In the genomic region with DNA sequence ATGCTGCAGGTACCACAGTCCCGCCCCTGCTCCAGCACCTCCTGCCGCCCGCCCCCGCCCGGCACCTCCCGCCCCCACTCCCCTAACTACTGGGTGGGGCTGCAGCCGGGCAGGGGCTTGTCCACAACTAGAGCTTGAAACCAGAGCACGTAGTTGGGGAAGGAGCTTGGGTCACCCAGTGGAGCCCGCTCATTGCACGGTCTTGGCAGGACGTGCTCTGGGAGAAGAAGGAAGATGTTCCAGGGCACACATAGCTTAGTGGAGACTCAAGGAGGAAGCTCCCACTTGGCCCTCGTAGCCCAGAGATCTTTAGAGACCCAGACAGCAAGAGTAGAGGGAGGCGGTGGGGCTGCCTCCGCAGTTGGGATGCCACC, we compare ENCODE assay signal across 13 cellular contexts. TPM values are rescaled to one million over a fixed set of nuclear protein-coding genes. Genes with fewer than 3 reads are reported as not detected.
A peak's percentile ranks its signal among the peaks of the same experiment; 100 is the strongest.
DNase-seq lines count a peak whose midpoint lies in the region; ATAC-seq and TF ChIP-seq lines count a peak whose summit lies in the region.
"Had no signal": no experiment of that assay in that cellular context is flagged by ENCODE, and none has a peak within 500 bp of the region (broad histone marks: within the 10 kb centered on the region; RNA-seq: fewer than 3 reads in every experiment).

No MANE protein-coding gene starts in this region.

- H3K9me2 ChIP-seq in PC-3 (replicated peaks; ENCODE audit: low read length) = no peaks in the 10 kb centered on the region

- H2AFZ ChIP-seq in PC-3 (ENCODE audit: low read length) (peak overlapping the region; percentile 88), fibroblast of lung (ENCODE audit: low read length) (no peak overlapping the region), neuronal stem cell (ENCODE audit: low read length) (peak overlapping the region; percentile 87)

- no peaks in the 10 kb centered on the region for H3K79me1 ChIP-seq in neuronal stem cell (ENCODE audit: low read depth, low read length)

- H3K9ac ChIP-seq in PC-3 (ENCODE audit: low read length) = no peak overlapping the region
- H3K9ac ChIP-seq in fibroblast of lung (ENCODE audit: insufficient read depth, low read length) = no peak overlapping the region
- H3K9ac ChIP-seq in neuronal stem cell (ENCODE audit: low read depth, low read length, poor library complexity) = no peak overlapping the region

- TF ChIP-seq CTCF in AG09309 (IDR thresholded peaks at IDR 0.05; ENCODE audit: control insufficient read depth, insufficient read depth, low read depth, low read length, missing control alignments) (no peak), PC-3 (conservative IDR thresholded peaks at IDR 0.05; ENCODE audit: low read depth, low read length) (no peak), fibroblast of lung (conservative IDR thresholded peaks at IDR 0.05 in 1 of 2, IDR thresholded peaks at IDR 0.05 in 1 of 2; ENCODE audit: low read depth in 1 of 2, low read length in 2 of 2) (no peak), sigmoid colon (IDR thresholded peaks at IDR 0.05) (no peak), RWPE1 (conservative IDR thresholded peaks at IDR 0.05; ENCODE audit: low read depth) (no peak)

- no peaks in the 10 kb centered on the region for H4K20me1 ChIP-seq in PC-3 (ENCODE audit: low read length)
- no peaks in the 10 kb centered on the region for H4K20me1 ChIP-seq in fibroblast of lung (ENCODE audit: control insufficient read depth, extremely low read depth, insufficient read depth, low read length)

- H3K18ac ChIP-seq in neuronal stem cell (ENCODE audit: low read length) = no peak overlapping the region

- no TSS peak for BruUV-seq in PC-3 (replicated peaks; lab: Mats Ljungman, UMichigan)

- no peak overlapping the region for H3K27ac ChIP-seq in PC-3 (ENCODE audit: low read length)
- no peak overlapping the region for H3K27ac ChIP-seq in fibroblast of lung (ENCODE audit: insufficient read depth, low read length)
- H3K27ac ChIP-seq in neuronal stem cell (replicated peaks; ENCODE audit: low read length) = no peak overlapping the region
- no peak overlapping the region for H3K27ac ChIP-seq in sigmoid colon
- H3K27ac ChIP-seq in RWPE1 = no peak overlapping the region
- H3K27ac ChIP-seq: Peyer's patch had no signal

- H3K79me2 ChIP-seq in PC-3 (ENCODE audit: low read length) = 0 out of 2 replicates have a peak, but pooled peaks cover 5% of the 10 kb centered on the region
- H3K79me2 ChIP-seq in fibroblast of lung (ENCODE audit: control insufficient read depth, insufficient read depth, low read length) = no peaks in the 10 kb centered on the region

- H2BK15ac ChIP-seq in neuronal stem cell (ENCODE audit: low read length) = no peak overlapping the region

- no peak overlapping the region for H3K14ac ChIP-seq in neuronal stem cell (ENCODE audit: low read length)

- peak overlapping the region; percentile 11; the same call in 1 of the 2 replicates for H3K4me3 ChIP-seq in AG09309 (ENCODE audit: control insufficient read depth, low read depth, low read length)
- H3K4me3 ChIP-seq in PC-3 (ENCODE audit: low read length) = peak overlapping the region; percentile 81
- H3K4me3 ChIP-seq in fibroblast of lung (replicated peaks in 1 of 4; ENCODE audit: control extremely low read depth in 1 of 4, insufficient read depth in 1 of 4, low read depth in 3 of 4, low read length in 4 of 4) = peak overlapping the region in 1 of 4 experiments; percentile 36
- peak overlapping the region in 1 of 2 donors; percentile 80 for H3K4me3 ChIP-seq in neuronal stem cell (ENCODE audit: low read length in 2 of 2)
- peak overlapping the region in 2 of 4 donors; percentile 35 to 36 for H3K4me3 ChIP-seq in sigmoid colon

- TF ChIP-seq POLR2A in sigmoid colon (IDR thresholded peaks at IDR 0.05) = no peak

- H3F3A ChIP-seq in PC-3 (ENCODE audit: low read length, unreplicated experiment) = no peaks in the 10 kb centered on the region

- H3K36me3 ChIP-seq in PC-3 (ENCODE audit: low read depth, low read length) = no peaks in the 10 kb centered on the region
- no peaks in the 10 kb centered on the region for H3K36me3 ChIP-seq in fibroblast of lung (ENCODE audit: control insufficient read depth, insufficient read depth, low read length)
- H3K36me3 ChIP-seq in neuronal stem cell (replicated peaks in 1 of 2; ENCODE audit: control insufficient read depth in 2 of 2, insufficient read depth in 2 of 2, low read length in 2 of 2) = no peaks in the 10 kb centered on the region
- no peaks in the 10 kb centered on the region for H3K36me3 ChIP-seq in sigmoid colon
- H3K36me3 ChIP-seq: Peyer's patch had no signal

- peak; percentile 16 for ATAC-seq in PC-3
- ATAC-seq in HG02759 (IDR thresholded peaks at IDR 0.05; ENCODE audit: unreplicated experiment) = no peak
- ATAC-seq in HG03196 (IDR thresholded peaks at IDR 0.05; ENCODE audit: unreplicated experiment) = no peak
- ATAC-seq: CD8-positive, alpha-beta T cell had no signal

- WGBS in neuronal stem cell (ENCODE audit: extremely low coverage in 2 of 2, insufficient read length in 2 of 2, insufficient replicate concordance in 1 of 2), 2 donors = no CpG with 5 or more reads among the region's 14 CpGs
- 14 to 15% methylated on average over 14 of the region's 14 CpGs for WGBS in sigmoid colon, 2 donors

- no peak overlapping the region for H2BK5ac ChIP-seq in neuronal stem cell (ENCODE audit: low read length)

- no peak for TF ChIP-seq EP300 in sigmoid colon (IDR thresholded peaks at IDR 0.05)

- intact Hi-C loops in PC-3 (cut with micrococcal nuclease) = loop anchor here (10.0 kb wide), 1 partner anchor 656 kb away; no protein-coding TSS in a partner anchor
- intact Hi-C loops in sigmoid colon (cut with DNase I) = no loop called here

- H3K4ac ChIP-seq in neuronal stem cell (ENCODE audit: low read length) = no peak overlapping the region

- CTCF ChIA-PET in PC-3 (lab: Charles Lee) (interaction anchor here (1.0 kb wide), 1 partner anchor 29 kb away, joined by 4 read pairs; no protein-coding TSS in a partner anchor), RWPE1 (lab: Yijun Ruan, JAX) (interaction anchor here (0.7 kb wide), 1 partner anchor 1365 kb away, joined by 3 read pairs; no protein-coding TSS in a partner anchor)

- POLR2A ChIA-PET in PC-3 (lab: Charles Lee; ENCODE audit: unreplicated experiment) = no interaction called here
- POLR2A ChIA-PET in RWPE1 (lab: Yijun Ruan, JAX; ENCODE audit: low non-redundant PET) = no interaction called here

- H2BK120ac ChIP-seq in neuronal stem cell (ENCODE audit: low read depth, low read length) = no peak overlapping the region

- peak overlapping the region; percentile 94 for H3K4me2 ChIP-seq in PC-3 (ENCODE audit: low read length)
- H3K4me2 ChIP-seq in fibroblast of lung (ENCODE audit: extremely low read depth, insufficient read depth, low read length) = peak overlapping the region; percentile 89
- H3K4me2 ChIP-seq in neuronal stem cell (ENCODE audit: insufficient read depth, low read length, poor library complexity, severe bottlenecking) = peak overlapping the region; percentile 91

- no peak overlapping the region for H2AK5ac ChIP-seq in neuronal stem cell (ENCODE audit: low read depth, low read length)

- H3K23ac ChIP-seq in neuronal stem cell (ENCODE audit: low read depth, low read length, poor library complexity) = peak overlapping the region; percentile 6

- no peak overlapping the region for H4K91ac ChIP-seq in neuronal stem cell (ENCODE audit: low read depth, low read length, poor library complexity)

- no peak overlapping the region for H2BK12ac ChIP-seq in neuronal stem cell (ENCODE audit: low read length)

- DNase-seq in AG09309 (ENCODE audit: low read depth) (no peak), PC-3 (peak; percentile 43), fibroblast of lung (ENCODE audit: low read depth in 2 of 2) (no peak), neuronal stem cell (ENCODE audit: low spot score) (no peak), sigmoid colon (no peak), RWPE1 (ENCODE audit: low spot score) (no peak)
- DNase-seq: CD8-positive, alpha-beta T cell; cortex of kidney; NCI-H187 treated with DMSO at 0.1 percent for 48 hours; Peyer's patch had no signal

- no peaks in the 10 kb centered on the region for H3K9me3 ChIP-seq in PC-3 (ENCODE audit: low read length)
- no peaks in the 10 kb centered on the region for H3K9me3 ChIP-seq in fibroblast of lung (ENCODE audit: control insufficient read depth, insufficient read depth, low read depth, low read length)
- H3K9me3 ChIP-seq in neuronal stem cell (replicated peaks in 1 of 2; ENCODE audit: control insufficient read depth in 2 of 2, insufficient read depth in 1 of 2, low read depth in 1 of 2, low read length in 2 of 2) = peaks cover 0 to 2% of the 10 kb centered on the region in 2 donors
- no peaks in the 10 kb centered on the region for H3K9me3 ChIP-seq in sigmoid colon
- H3K9me3 ChIP-seq: Peyer's patch had no signal

- H3K27me3 ChIP-seq in PC-3 (ENCODE audit: low read length) (no peaks in the 10 kb centered on the region), fibroblast of lung (ENCODE audit: control insufficient read depth, insufficient read depth, low read length) (peaks cover 24% of the 10 kb centered on the region), neuronal stem cell (ENCODE audit: control insufficient read depth in 3 of 3, insufficient read depth in 3 of 3, low read depth in 1 of 3, low read length in 3 of 3) (peaks cover 0 to 87% (median 33%) of the 10 kb centered on the region in 3 experiments), sigmoid colon (peaks cover 8 to 49% (median 33%) of the 10 kb centered on the region in 3 donors)

- H3K4me1 ChIP-seq in PC-3 (ENCODE audit: insufficient read depth, low read length) = peaks cover 41% of the 10 kb centered on the region
- no peaks in the 10 kb centered on the region for H3K4me1 ChIP-seq in fibroblast of lung (ENCODE audit: control insufficient read depth, extremely low read depth, insufficient read depth, low read length)
- peaks cover 3 to 6% of the 10 kb centered on the region in 2 donors for H3K4me1 ChIP-seq in neuronal stem cell (ENCODE audit: control insufficient read depth in 2 of 2, insufficient read depth in 1 of 2, low read depth in 1 of 2, low read length in 2 of 2)
- peaks cover 0 to 11% (median 9%) of the 10 kb centered on the region in 4 donors for H3K4me1 ChIP-seq in sigmoid colon

- no peak overlapping the region for H4K8ac ChIP-seq in neuronal stem cell (ENCODE audit: low read depth, low read length)

RNA-seq across cellular contexts. Expression of a gene that starts 0.7 kb away (rescaled TPM):
- total RNA-seq in PC-3 (2014; rRNA removed) (1.3 and 1.5 TPM in 2 replicates), fibroblast of lung (not detected in 2 replicates), sigmoid colon (not detected)
- polyA plus RNA-seq in fibroblast of lung (not detected in 2 replicates), sigmoid colon (not detected)
- not detected in 2 replicates for polyA plus RNA-seq in fibroblast of lung (2012)
- 0.94 TPM in 1 of 2 replicates, not detected in the other for polyA minus RNA-seq in fibroblast of lung (ENCODE audit: low replicate concordance)
- polyA plus RNA-seq in neuronal stem cell (2013, experiment 1 of 2) = not detected
- not detected for polyA plus RNA-seq in neuronal stem cell (2013, experiment 2 of 2)
- total RNA-seq: activated T-helper 2 cell treated with anti-CD3 and anti-CD28 coated beads, Interferon-gamma antibody, Interleukin-2, Interleukin-4, amounts not matched to agents 10 μg/mL and 5 μg/mL and 100 μg/mL, durations not matched to agents 14 hours and 24 hours and 36 hours; CD8-positive, alpha-beta T cell; Peyer's patch had no signal

RNA-seq across cellular contexts. Expression of a gene that starts 16.1 kb away (rescaled TPM):
- total RNA-seq in PC-3 (2014; rRNA removed) = 0.11 TPM in 1 of 2 replicates, not detected in the other
- total RNA-seq in fibroblast of lung = not detected in 2 replicates
- not detected in 2 replicates for polyA plus RNA-seq in fibroblast of lung
- not detected in 2 replicates for polyA plus RNA-seq in fibroblast of lung (2012)
- not detected in 2 replicates for polyA minus RNA-seq in fibroblast of lung (ENCODE audit: low replicate concordance)
- polyA plus RNA-seq in neuronal stem cell (2013, experiment 1 of 2) = 0.01 TPM
- not detected for polyA plus RNA-seq in neuronal stem cell (2013, experiment 2 of 2)
- total RNA-seq in sigmoid colon = not detected
- polyA plus RNA-seq in sigmoid colon = not detected
- total RNA-seq: activated T-helper 2 cell treated with anti-CD3 and anti-CD28 coated beads, Interferon-gamma antibody, Interleukin-2, Interleukin-4, amounts not matched to agents 10 μg/mL and 5 μg/mL and 100 μg/mL, durations not matched to agents 14 hours and 24 hours and 36 hours; CD8-positive, alpha-beta T cell; Peyer's patch had no signal

RNA-seq across cellular contexts. Expression of a gene that starts 32.1 kb away (rescaled TPM):
- 120 and 136 TPM in 2 replicates for total RNA-seq in PC-3 (2014; rRNA removed)
- 8.9 and 158 TPM in 2 replicates for total RNA-seq in fibroblast of lung
- polyA plus RNA-seq in fibroblast of lung = 80.7 and 227 TPM in 2 replicates
- 47.2 and 125 TPM in 2 replicates for polyA plus RNA-seq in fibroblast of lung (2012)
- 13.1 and 25.9 TPM in 2 replicates for polyA minus RNA-seq in fibroblast of lung (ENCODE audit: low replicate concordance)
- 149 TPM for polyA plus RNA-seq in neuronal stem cell (2013, experiment 1 of 2)
- 151 TPM for polyA plus RNA-seq in neuronal stem cell (2013, experiment 2 of 2)
- 100 to 1,000 TPM in 3 of 4 donors, 10 to 100 TPM in 1; 54.0 to 330 (median 177) TPM for total RNA-seq in sigmoid colon
- 10 to 100 TPM in 1 of 3 donors, 1 to 10 TPM in 2; 4.8 to 44.9 (median 5.3) TPM for polyA plus RNA-seq in sigmoid colon
